Comparison of ENCODE assay signal across 2 cellular contexts in genomic region chr7:23380961-23381360, GRCh38.
TF ChIP-seq lines count a peak whose summit lies in the region.

No MANE protein-coding gene starts in this region.

TF ChIP-seq in IMR-90, 13 proteins besides CTCF, POLR2A, EP300 and RAD21:
- no peak for TF ChIP-seq ELK1 (IDR thresholded peaks at IDR 0.05; ENCODE audit: borderline replicate concordance, low read depth, low read length)
- TF ChIP-seq RCOR1 (IDR thresholded peaks at IDR 0.05; ENCODE audit: insufficient replicate concordance, low read length) = no peak
- TF ChIP-seq CHD1 (IDR thresholded peaks at IDR 0.05; ENCODE audit: low read depth, low read length) = no peak
- no peak for TF ChIP-seq MAFK (IDR thresholded peaks at IDR 0.05; ENCODE audit: low read depth, low read length)
- TF ChIP-seq USF2 (IDR thresholded peaks at IDR 0.05; ENCODE audit: low read depth, low read length) = no peak
- TF ChIP-seq BHLHE40 (IDR thresholded peaks at IDR 0.05; ENCODE audit: low read depth, low read length) = no peak
- TF ChIP-seq NFE2L2 (IDR thresholded peaks at IDR 0.05; ENCODE audit: low read depth, low read length) = no peak
- no peak for TF ChIP-seq FOS (IDR thresholded peaks at IDR 0.05; ENCODE audit: low read depth, low read length)

TF ChIP-seq in GM12878, 131 proteins besides CTCF, POLR2A, EP300 and RAD21:
- TF ChIP-seq ZNF687 (IDR thresholded peaks at IDR 0.05) = no peak
- TF ChIP-seq PAX5 (IDR thresholded peaks at IDR 0.05; ENCODE audit: borderline replicate concordance, low read depth, low read length) = no peak
- TF ChIP-seq SREBF1 (IDR thresholded peaks at IDR 0.05; ENCODE audit: low read length) = no peak
- TF ChIP-seq HDAC6 (IDR thresholded peaks at IDR 0.05; ENCODE audit: unreplicated experiment) = no peak
- TF ChIP-seq PKNOX1 (IDR thresholded peaks at IDR 0.05) = no peak
- TF ChIP-seq TCF3 (IDR thresholded peaks at IDR 0.05; ENCODE audit: borderline replicate concordance, insufficient read depth, low read depth, low read length) = no peak
- TF ChIP-seq ZNF274 (IDR thresholded peaks at IDR 0.05; ENCODE audit: insufficient read depth, insufficient read length) = no peak
- no peak for TF ChIP-seq ESRRA (IDR thresholded peaks at IDR 0.05; ENCODE audit: low read length)
- TF ChIP-seq CHD1 (IDR thresholded peaks at IDR 0.05; ENCODE audit: low read depth, low read length) = no peak
- TF ChIP-seq POLR2AphosphoS2 (IDR thresholded peaks at IDR 0.05; ENCODE audit: low read depth, low read length) = no peak
- no peak for TF ChIP-seq EZH2 (IDR thresholded peaks at IDR 0.05; ENCODE audit: borderline replicate concordance, control insufficient read depth, low read depth, low read length)
- TF ChIP-seq E2F8 (IDR thresholded peaks at IDR 0.05; ENCODE audit: low read depth, partially characterized antibody) = no peak
- TF ChIP-seq BCL3 (IDR thresholded peaks at IDR 0.05; ENCODE audit: borderline replicate concordance, insufficient read depth, low read depth, low read length, poor library complexity, severe bottlenecking) = no peak
- TF ChIP-seq NR2C2 (IDR thresholded peaks at IDR 0.05; ENCODE audit: borderline replicate concordance, control insufficient read depth, insufficient read length, low read depth) = no peak
- TF ChIP-seq STAT1 (conservative IDR thresholded peaks at IDR 0.05) = no peak
- no peak for TF ChIP-seq ATF2 (IDR thresholded peaks at IDR 0.05; ENCODE audit: low read length)
- TF ChIP-seq MTA2 (IDR thresholded peaks at IDR 0.05; ENCODE audit: low read depth) = no peak
- TF ChIP-seq MTA3 (IDR thresholded peaks at IDR 0.05; ENCODE audit: borderline replicate concordance, low read length) = no peak
